11 cellular contexts compared by ENCODE assay signal in the genomic region with DNA sequence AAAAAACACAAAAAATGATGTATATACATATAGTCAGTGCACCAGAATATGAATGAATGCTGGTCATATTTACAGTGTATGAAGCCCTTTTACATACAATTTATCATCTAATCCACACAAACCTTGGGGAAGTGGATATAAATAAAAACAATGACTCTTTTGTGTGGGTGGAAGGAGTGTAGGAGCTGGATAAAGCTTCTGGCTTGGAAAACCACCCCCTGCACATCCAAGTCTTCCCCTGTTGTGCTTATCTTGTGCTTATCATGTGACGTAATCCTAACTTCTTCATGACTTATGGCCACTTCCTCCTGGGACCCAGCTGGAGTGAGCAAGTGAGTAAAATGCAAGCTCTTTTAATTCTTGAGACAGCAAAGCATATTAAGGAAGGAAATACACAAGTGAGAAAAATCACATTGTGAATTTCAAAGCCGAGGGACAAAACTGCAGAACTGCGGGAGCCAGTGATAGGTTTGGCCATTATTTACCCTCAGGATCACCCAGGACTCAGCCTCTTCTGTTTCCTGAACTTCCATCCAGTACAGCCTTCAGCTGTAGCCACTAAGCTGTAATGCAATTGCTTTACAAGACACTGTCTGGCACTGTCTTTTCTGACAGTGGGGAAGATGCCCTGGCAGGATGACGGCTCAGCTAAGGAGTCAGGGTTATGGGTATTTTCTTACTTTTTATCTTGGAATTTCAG.
A peak's percentile ranks its signal among the peaks of the same experiment; 100 is the strongest.
DNase-seq lines count a peak whose midpoint lies in the region; ATAC-seq lines count a peak whose summit lies in the region.
"Had no signal": no experiment of that assay in that cellular context is flagged by ENCODE, and none has a peak within 500 bp of the region (broad histone marks: within the 10 kb centered on the region; RNA-seq: fewer than 3 reads in every experiment).

No MANE protein-coding gene starts in this region.

- in situ Hi-C loops in ACHN (cut with HindIII; ENCODE audit: low pct_ligation_motif_present, low pct_unique_long_range_greater_than_20kb, low sequenced_read_pairs): no loop called here

- no peak for ATAC-seq in HG02938 (IDR thresholded peaks at IDR 0.05; ENCODE audit: unreplicated experiment)
- ATAC-seq in HG02852 (IDR thresholded peaks at IDR 0.05; ENCODE audit: unreplicated experiment): no peak

- peaks cover 17% of the 10 kb centered on the region for H3K4me1 ChIP-seq in mesodermal cell (ENCODE audit: control insufficient read depth, insufficient read depth, low read length, poor library complexity, severe bottlenecking)
- H3K4me1 ChIP-seq: tibial nerve had no signal

- H3K36me3 ChIP-seq in mesodermal cell (ENCODE audit: control insufficient read depth, insufficient read depth, low read length): no peaks in the 10 kb centered on the region
- H3K36me3 ChIP-seq: tibial nerve had no signal

- WGBS in mesodermal cell (ENCODE audit: insufficient coverage in 2 of 2), 2 experiments: 61 to 63% methylated on average over 2 to 4 of the region's 4 CpGs

- H3K9me3 ChIP-seq in mesodermal cell (ENCODE audit: control insufficient read depth, low read length): peaks cover 5% of the 10 kb centered on the region
- H3K9me3 ChIP-seq: tibial nerve had no signal

- peak overlapping the region; percentile 71 for H3K27ac ChIP-seq in mesodermal cell (ENCODE audit: low read depth, low read length, severe bottlenecking)
- H3K27ac ChIP-seq: tibial nerve had no signal

- peak; percentile 85 for DNase-seq in CD1c-positive myeloid dendritic cell (ENCODE audit: extremely low spot score)
- DNase-seq in NOMO-1 treated with DMSO at 0.1 percent for 48 hours (lab: John Stamatoyannopoulos, UW; ENCODE audit: unreplicated experiment): peak; percentile 84
- peak; percentile 86 for DNase-seq in dermis blood vessel endothelial cell
- DNase-seq in SHP77 treated with DMSO at 0.1 percent for 48 hours (lab: John Stamatoyannopoulos, UW): no peak
- no peak for DNase-seq in ACHN
- DNase-seq: activated gamma-delta T cell treated with Interleukin-2 at 50 U/mL for 16 hours; stimulated activated CD4-positive, alpha-beta T cell treated with anti-CD3 and anti-CD28 coated beads, Interleukin-15, amount 100 ng/mL, for 24 hours had no signal

- no peak overlapping the region for H3K4me3 ChIP-seq in mesodermal cell (ENCODE audit: extremely low read depth, insufficient read depth, low read length, poor library complexity, severe bottlenecking)
- H3K4me3 ChIP-seq: tibial nerve had no signal

Comparison
In these comparisons a context has a peak if more than half of its experiments do, and no peak if none do; other contexts are left out.
1. DNase-seq: peak in CD1c-positive myeloid dendritic cell (single experiment), NOMO-1 treated with DMSO at 0.1 percent for 48 hours (single experiment) and dermis blood vessel endothelial cell (single experiment); none in SHP77 treated with DMSO at 0.1 percent for 48 hours (single experiment) and ACHN (single experiment).